1 cellular context compared by ENCODE assay signal in the genomic region with DNA sequence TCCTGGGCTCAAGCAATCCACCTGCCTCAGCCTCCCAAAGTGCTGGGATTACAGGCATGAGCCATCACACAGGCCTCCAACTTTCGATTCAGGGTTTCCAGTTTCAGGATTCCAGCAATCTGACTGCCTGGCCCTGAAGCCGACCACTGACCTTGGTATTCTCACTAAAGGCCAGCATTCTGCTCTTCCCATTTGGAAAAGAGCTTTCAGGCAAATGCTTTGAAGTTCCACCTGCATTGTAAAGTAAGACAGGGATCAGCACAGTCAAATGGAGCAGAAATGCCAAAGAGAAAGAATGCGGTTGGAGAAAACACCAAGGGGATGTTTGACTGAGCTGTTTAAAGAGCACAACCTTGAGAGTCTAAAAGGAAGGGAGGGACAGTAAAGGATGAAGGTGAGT.
TF ChIP-seq lines count a peak whose summit lies in the region.

No MANE protein-coding gene starts in this region.

TF ChIP-seq in HepG2, 621 proteins besides CTCF, POLR2A, EP300 and RAD21 (continued from another document):
- TF ChIP-seq MNT (IDR thresholded peaks at IDR 0.05) = no peak
- TF ChIP-seq, protein P1, sequence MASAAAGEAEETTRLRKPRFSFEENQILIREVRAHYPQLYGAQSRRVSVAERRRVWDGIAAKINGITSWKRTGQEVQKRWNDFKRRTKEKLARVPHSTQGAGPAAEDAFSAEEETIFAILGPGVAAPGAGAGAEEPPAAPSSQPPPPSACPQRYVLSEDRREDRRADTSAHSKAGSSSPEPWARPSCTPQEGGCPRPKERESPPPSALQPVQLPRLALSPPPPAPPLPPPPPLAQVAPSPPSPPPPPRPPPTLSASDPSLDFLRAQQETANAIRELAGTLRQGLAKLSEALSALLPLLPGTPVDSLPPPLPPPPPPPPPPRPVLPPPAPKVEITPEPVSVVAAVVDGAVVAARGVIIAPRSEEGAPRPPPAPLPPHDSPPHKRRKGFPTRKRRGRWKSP (CRISPR knock-in tag; IDR thresholded peaks at IDR 0.05) = no peak
- no peak for TF ChIP-seq POLR2AphosphoS5 (IDR thresholded peaks at IDR 0.05; ENCODE audit: low read depth, low read length)
- no peak for TF ChIP-seq HMG20B (CRISPR knock-in tag; conservative IDR thresholded peaks at IDR 0.05)
